ENCODE assay signal across 11 cellular contexts in the genomic region with DNA sequence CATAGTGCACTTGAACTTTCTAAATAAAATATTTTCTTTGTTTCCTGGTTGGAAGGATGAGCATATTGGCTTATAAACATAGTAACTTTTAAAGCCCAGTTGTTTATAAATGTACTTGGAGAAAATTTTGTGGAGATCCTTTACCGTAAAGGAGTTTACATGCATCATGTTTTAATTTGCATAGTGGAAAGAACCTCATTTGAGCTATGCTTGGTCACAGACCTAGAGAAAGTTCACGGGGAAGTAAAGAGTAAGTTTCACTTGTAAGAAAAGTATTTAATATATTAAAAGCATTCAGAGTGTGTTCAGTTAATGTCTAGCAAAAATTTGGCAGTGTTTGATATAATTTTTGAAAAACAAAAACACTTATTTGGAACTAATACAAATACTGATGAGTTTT. TPM values are rescaled to one million over a fixed set of nuclear protein-coding genes. Genes with fewer than 3 reads are reported as not detected.
DNase-seq lines count a peak whose midpoint lies in the region; ATAC-seq and TF ChIP-seq lines count a peak whose summit lies in the region.
"Had no signal": no experiment of that assay in that cellular context is flagged by ENCODE, and none has a peak within 500 bp of the region (broad histone marks: within the 10 kb centered on the region; RNA-seq: fewer than 3 reads in every experiment).

No MANE protein-coding gene starts in this region.

- ATAC-seq in GM18508 (IDR thresholded peaks at IDR 0.05; ENCODE audit: insufficient read depth, unreplicated experiment) (peak; percentile 30), GM21367 (IDR thresholded peaks at IDR 0.05; ENCODE audit: unreplicated experiment) (peak; percentile 60), HG03039 (IDR thresholded peaks at IDR 0.05; ENCODE audit: unreplicated experiment) (peak; percentile 59), activated B cell treated with CpG ODN at 0.5 μM for 24 hours (ENCODE audit: low read depth) (peak; percentile 55)

- DNase-seq in activated B cell treated with CpG ODN at 0.5 μM for 24 hours (no peak), Kasumi-1 (lab: John Stamatoyannopoulos, UW) (no peak), OCI-M1 (lab: John Stamatoyannopoulos, UW) (no peak), NCI-H1417 treated with DMSO at 0.1 percent for 48 hours (lab: John Stamatoyannopoulos, UW) (no peak), dorsolateral prefrontal cortex (no peak)
- DNase-seq: activated CD8-positive, alpha-beta T cell treated with anti-CD3 and anti-CD28 coated beads for 36 hours; NCI-H446 treated with DMSO at 0.1 percent for 48 hours had no signal

- H3K27me3 Mint-ChIP-seq in activated B cell treated with CpG ODN at 0.5 μM for 24 hours: no peaks in the 10 kb centered on the region
- H3K27me3 Mint-ChIP-seq: activated CD8-positive, alpha-beta T cell treated with anti-CD3 and anti-CD28 coated beads for 36 hours had no signal

- no peaks in the 10 kb centered on the region for H3K9me3 Mint-ChIP-seq in activated B cell treated with CpG ODN at 0.5 μM for 24 hours
- H3K9me3 Mint-ChIP-seq: activated CD8-positive, alpha-beta T cell treated with anti-CD3 and anti-CD28 coated beads for 36 hours had no signal

- no peak overlapping the region for H3K27ac ChIP-seq in dorsolateral prefrontal cortex
- H3K27ac ChIP-seq: SK-N-MC had no signal

- H3K27ac Mint-ChIP-seq in activated B cell treated with CpG ODN at 0.5 μM for 24 hours: peak overlapping the region; percentile 98
- H3K27ac Mint-ChIP-seq: activated CD8-positive, alpha-beta T cell treated with anti-CD3 and anti-CD28 coated beads for 36 hours had no signal

- CTCF ChIA-PET in activated B cell treated with CpG ODN at 0.5 μM for 24 hours (lab: Charles Lee): interaction anchor here (1.5 to 1.7 kb wide), 3 partner anchors 9 to 57 kb away, joined by 4 to 7 read pairs (median 6); partner anchors contain the start of gene PIKFYVE

- POLR2A ChIA-PET in activated B cell treated with CpG ODN at 0.5 μM for 24 hours (lab: Charles Lee): interaction anchor here (0.7 to 5.2 kb wide), 9 partner anchors 8 to 1546 kb away, joined by 3 to 80 read pairs (median 4); partner anchors contain the start of genes FASTKD2, IDH1, KLF7 and MDH1B

- H3K27me3 ChIP-seq in dorsolateral prefrontal cortex: no peaks in the 10 kb centered on the region

- H3K4me1 Mint-ChIP-seq in activated B cell treated with CpG ODN at 0.5 μM for 24 hours: peaks cover 51% of the 10 kb centered on the region

- TF ChIP-seq CTCF in activated B cell treated with CpG ODN at 0.5 μM for 24 hours (IDR thresholded peaks at IDR 0.05) (no peak), dorsolateral prefrontal cortex (IDR thresholded peaks at IDR 0.05 in 54 of 56, conservative IDR thresholded peaks at IDR 0.05 in 2 of 56; ENCODE audit: low read depth in 1 of 56, partially characterized antibody in 56 of 56) (no peak)

- H3K4me3 Mint-ChIP-seq in activated B cell treated with CpG ODN at 0.5 μM for 24 hours: peak overlapping the region; percentile 89
- H3K4me3 Mint-ChIP-seq: activated CD8-positive, alpha-beta T cell treated with anti-CD3 and anti-CD28 coated beads for 36 hours had no signal

- H3K36me3 Mint-ChIP-seq in activated B cell treated with CpG ODN at 0.5 μM for 24 hours (ENCODE audit: low read depth): peaks cover 41% of the 10 kb centered on the region

- no peak overlapping the region for H3K4me3 ChIP-seq in dorsolateral prefrontal cortex
- H3K4me3 ChIP-seq: SK-N-MC had no signal

- intact Hi-C loops in activated B cell treated with CpG ODN at 0.5 μM for 24 hours (cut with micrococcal nuclease): loop anchor here (1.0 to 5.0 kb wide), 6 partner anchors 9 to 779 kb away; partner anchors contain the start of genes CCNYL1 and PIKFYVE
- intact Hi-C loops in dorsolateral prefrontal cortex (cut with DNase I): no loop called here

RNA-seq across cellular contexts. Expression of gene PIKFYVE, which starts 45.3 kb away (rescaled TPM):
- total RNA-seq in activated B cell treated with CpG ODN at 0.5 μM for 24 hours (92.2 and 106 TPM in 2 replicates), dorsolateral prefrontal cortex (10 to 100 TPM; 45.3 to 68.9 (median 55.6) TPM)

RNA-seq across cellular contexts. Expression of gene IDH1, which starts 56.5 kb away (rescaled TPM):
- total RNA-seq in activated B cell treated with CpG ODN at 0.5 μM for 24 hours: 36.9 and 46.6 TPM in 2 replicates
- 10 to 100 TPM; 20.5 to 54.5 (median 29.5) TPM for total RNA-seq in dorsolateral prefrontal cortex
